8 cellular contexts compared by ENCODE assay signal in the genomic region with DNA sequence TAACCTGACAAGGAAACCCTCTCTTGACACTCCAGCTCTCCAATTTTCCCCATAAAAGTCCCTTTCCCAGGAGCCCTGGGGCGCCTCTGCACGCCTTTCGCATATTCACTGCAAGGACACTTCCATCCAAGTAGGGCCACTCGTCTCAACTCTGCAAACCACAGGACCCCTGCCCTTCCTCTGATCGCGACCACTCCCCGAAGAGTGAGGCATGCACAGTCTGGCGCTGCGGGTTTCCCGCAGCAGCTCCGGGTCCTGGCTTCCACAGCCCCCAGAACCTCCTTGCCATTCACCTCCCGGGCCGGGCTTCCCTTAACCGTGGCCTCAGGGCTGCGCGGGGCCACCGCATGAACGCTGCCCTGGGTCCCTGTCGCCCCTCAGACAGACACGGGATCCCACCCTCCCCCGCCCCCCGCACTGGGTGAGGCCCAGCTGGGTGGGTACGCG. TPM values are rescaled to one million over a fixed set of nuclear protein-coding genes. Genes with fewer than 3 reads are reported as not detected.
DNase-seq lines count a peak whose midpoint lies in the region; ATAC-seq and TF ChIP-seq lines count a peak whose summit lies in the region.

No MANE protein-coding gene starts in this region.

- H3K27ac Mint-ChIP-seq in Calu3 (ENCODE audit: unreplicated experiment), result peak overlapping the region; percentile 98
- peak overlapping the region; percentile 90 for H3K27ac Mint-ChIP-seq in activated naive CD8-positive, alpha-beta T cell
- peak overlapping the region; percentile 94 to 99 (median 96) for H3K27ac Mint-ChIP-seq in immature natural killer cell

- H3K27ac ChIP-seq in substantia nigra (ENCODE audit: low read depth, low read length, poor library complexity, severe bottlenecking), result peak overlapping the region; percentile 96

- no peaks in the 10 kb centered on the region for H3K27me3 Mint-ChIP-seq in Calu3 (ENCODE audit: unreplicated experiment)
- no peaks in the 10 kb centered on the region for H3K27me3 Mint-ChIP-seq in activated naive CD8-positive, alpha-beta T cell
- peaks cover 2 to 17% (median 12%) of the 10 kb centered on the region in 3 donors for H3K27me3 Mint-ChIP-seq in immature natural killer cell (ENCODE audit: low read depth in 3 of 3)

- H3K36me3 Mint-ChIP-seq in Calu3 (ENCODE audit: insufficient read depth, unreplicated experiment) (peaks cover 46% of the 10 kb centered on the region), immature natural killer cell (peaks cover 9 to 22% (median 20%) of the 10 kb centered on the region in 3 donors)
- peaks cover 19% of the 10 kb centered on the region for H3K36me3 Mint-ChIP-seq in activated naive CD8-positive, alpha-beta T cell

- no TSS peak for BruUV-seq in Calu3 (replicated peaks; lab: Mats Ljungman, UMichigan)

- CTCF ChIA-PET in Calu3 (lab: Charles Lee), result interaction anchor here (0.6 to 2.1 kb wide), 5 partner anchors 7 to 93 kb away, joined by 3 to 8 read pairs (median 4); no protein-coding TSS in a partner anchor

- peak overlapping the region; percentile 92 for H3K4me3 Mint-ChIP-seq in Calu3 (ENCODE audit: low read depth, unreplicated experiment)
- H3K4me3 Mint-ChIP-seq in activated naive CD8-positive, alpha-beta T cell, result peak overlapping the region; percentile 96
- H3K4me3 Mint-ChIP-seq in immature natural killer cell, result peak overlapping the region; percentile 88 to 97 (median 95)

- H3K4me1 Mint-ChIP-seq in Calu3 (ENCODE audit: low read depth, unreplicated experiment) (peaks cover 19% of the 10 kb centered on the region), immature natural killer cell (peaks cover 59 to 64% of the 10 kb centered on the region in 2 donors)
- H3K4me1 Mint-ChIP-seq in activated naive CD8-positive, alpha-beta T cell (ENCODE audit: low read depth), result peaks cover 74% of the 10 kb centered on the region

- DNase-seq in Calu3 (no peak), immature natural killer cell (peak in 1 of 3 donors; percentile 9), substantia nigra (lab: John Stamatoyannopoulos, UW) (peak in 2 of 49 donors; percentile 52 to 56), ecto neural progenitor cell (ENCODE audit: low spot score) (no peak), iPS-NIHi11 (ENCODE audit: low spot score) (no peak)

- no peak for TF ChIP-seq CTCF in Calu3 (IDR thresholded peaks at IDR 0.05; ENCODE audit: unreplicated experiment)

- H3K9me3 Mint-ChIP-seq in Calu3 (ENCODE audit: low read depth, unreplicated experiment) (no peaks in the 10 kb centered on the region), immature natural killer cell (no peaks in the 10 kb centered on the region)
- no peaks in the 10 kb centered on the region for H3K9me3 Mint-ChIP-seq in activated naive CD8-positive, alpha-beta T cell (ENCODE audit: low read depth)

- intact Hi-C loops in Calu3 (cut with micrococcal nuclease; ENCODE audit: unreplicated experiment), result loop anchor here (1.0 to 5.0 kb wide), 2 partner anchors 9 to 45 kb away; no protein-coding TSS in a partner anchor

- ATAC-seq in HG02798 (IDR thresholded peaks at IDR 0.05; ENCODE audit: poor library complexity, unreplicated experiment) (peak; percentile 4), GM19467 (IDR thresholded peaks at IDR 0.05; ENCODE audit: unreplicated experiment) (no peak)

RNA-seq across cellular contexts. Expression of gene ETV3, which starts 0.4 kb away (rescaled TPM):
- total RNA-seq in Calu3 (2022), result 39.7 and 50.0 TPM in 2 replicates
- polyA plus RNA-seq in immature natural killer cell, result 10 to 100 TPM in 2 of 3 donors, 1 to 10 TPM in 1; 6.6 to 22.0 (median 20.5) TPM

RNA-seq across cellular contexts. Expression of gene ETV3L, which starts 38.2 kb away (rescaled TPM):
- total RNA-seq in Calu3 (2022), result not detected in 2 replicates
- polyA plus RNA-seq in immature natural killer cell, result not detected
